In genomic region chrX:119655125-119655524, GRCh38 we compare ENCODE assay signal across 8 cellular contexts. TPM values are rescaled to one million over a fixed set of nuclear protein-coding genes. Genes with fewer than 3 reads are reported as not detected.
DNase-seq lines count a peak whose midpoint lies in the region; ATAC-seq and TF ChIP-seq lines count a peak whose summit lies in the region.

No MANE protein-coding gene starts in this region.

- no peak for TF ChIP-seq CTCF in HEK293 (tag by site-specific recombination; IDR thresholded peaks at IDR 0.05)
- TF ChIP-seq CTCF in fibroblast of pulmonary artery (IDR thresholded peaks at IDR 0.05; ENCODE audit: low read length, missing control alignments) = no peak
- no peak for TF ChIP-seq CTCF in esophagus squamous epithelium (IDR thresholded peaks at IDR 0.05)

- H3K27me3 Mint-ChIP-seq in activated CD8-positive, alpha-beta memory T cell treated with anti-CD3 and anti-CD28 coated beads, Interleukin-2, amount 10 ng/mL, durations not matched to agents 7 days and 5 days = no peaks in the 10 kb centered on the region

- H3K36me3 Mint-ChIP-seq in activated CD8-positive, alpha-beta memory T cell treated with anti-CD3 and anti-CD28 coated beads, Interleukin-2, amount 10 ng/mL, durations not matched to agents 7 days and 5 days = peaks cover 53% of the 10 kb centered on the region

- WGBS in esophagus squamous epithelium, 2 donors = 64 to 84% methylated on average over 3 to 6 of the region's 6 CpGs

- H3K27ac ChIP-seq in HEK293 (ENCODE audit: extremely low read depth, low read depth, low read length) = no peak overlapping the region
- no peak overlapping the region for H3K27ac ChIP-seq in esophagus squamous epithelium

- no peaks in the 10 kb centered on the region for H3K9me3 Mint-ChIP-seq in activated CD8-positive, alpha-beta memory T cell treated with anti-CD3 and anti-CD28 coated beads, Interleukin-2, amount 10 ng/mL, durations not matched to agents 7 days and 5 days (ENCODE audit: low read depth)

- H3K36me3 ChIP-seq in HEK293 (ENCODE audit: control insufficient read depth in 2 of 2, insufficient read depth in 1 of 2, low read length in 2 of 2) = peaks cover 0 to 22% of the 10 kb centered on the region in 2 experiments; a peak in 2 of 3 replicates
- peaks cover 0 to 9% (median 0%) of the 10 kb centered on the region in 3 donors for H3K36me3 ChIP-seq in esophagus squamous epithelium

- peaks cover 33% of the 10 kb centered on the region for H3K4me1 Mint-ChIP-seq in activated CD8-positive, alpha-beta memory T cell treated with anti-CD3 and anti-CD28 coated beads, Interleukin-2, amount 10 ng/mL, durations not matched to agents 7 days and 5 days

- H3K4me1 ChIP-seq in HEK293 (ENCODE audit: control insufficient read depth, insufficient read depth, low read length) (no peaks in the 10 kb centered on the region), esophagus squamous epithelium (no peaks in the 10 kb centered on the region)

- H3K4me3 Mint-ChIP-seq in activated CD8-positive, alpha-beta memory T cell treated with anti-CD3 and anti-CD28 coated beads, Interleukin-2, amount 10 ng/mL, durations not matched to agents 7 days and 5 days = no peak overlapping the region

- CTCF ChIA-PET in HEK293 (lab: Yijun Ruan, JAX) = interaction anchor here (0.6 to 1.7 kb wide), 3 partner anchors 75 to 139 kb away, joined by 3 to 8 read pairs (median 6); no protein-coding TSS in a partner anchor
- CTCF ChIA-PET in activated CD8-positive, alpha-beta memory T cell treated with anti-CD3 and anti-CD28 coated beads, Interleukin-2, amount 10 ng/mL, durations not matched to agents 7 days and 5 days (lab: Charles Lee) = interaction anchor here (2.0 to 2.1 kb wide), 2 partner anchors 38 to 74 kb away, joined by 4 to 7 read pairs; partner anchors contain the start of gene SEPTIN6

- intact Hi-C loops in esophagus squamous epithelium (cut with DNase I) = no loop called here

- peak overlapping the region; percentile 37 for H3K27ac Mint-ChIP-seq in activated CD8-positive, alpha-beta memory T cell treated with anti-CD3 and anti-CD28 coated beads, Interleukin-2, amount 10 ng/mL, durations not matched to agents 7 days and 5 days

- TF ChIP-seq POLR2A in esophagus squamous epithelium (IDR thresholded peaks at IDR 0.05) = no peak

- ATAC-seq in activated CD8-positive, alpha-beta memory T cell treated with anti-CD3 and anti-CD28 coated beads, Interleukin-2, amount 10 ng/mL, durations not matched to agents 7 days and 5 days = peak; percentile 78
- ATAC-seq in GM18907 (IDR thresholded peaks at IDR 0.05; ENCODE audit: unreplicated experiment) = no peak
- no peak for ATAC-seq in HG03045 (IDR thresholded peaks at IDR 0.05; ENCODE audit: unreplicated experiment)

- POLR2A ChIA-PET in HEK293 (lab: Yijun Ruan, JAX) = interaction anchor here (1.5 kb wide), 1 partner anchor 12 kb away, joined by 4 read pairs; no protein-coding TSS in a partner anchor

- H3K4me3 ChIP-seq in HEK293 (ENCODE audit: low read depth, low read length) (no peak overlapping the region), fibroblast of pulmonary artery (replicated peaks; ENCODE audit: low read depth, low read length) (no peak overlapping the region), esophagus squamous epithelium (no peak overlapping the region)

- no peaks in the 10 kb centered on the region for H3K27me3 ChIP-seq in esophagus squamous epithelium

- DNase-seq in activated CD8-positive, alpha-beta memory T cell treated with anti-CD3 and anti-CD28 coated beads, Interleukin-2, amount 10 ng/mL, durations not matched to agents 7 days and 5 days = peak; percentile 43
- DNase-seq in fibroblast of pulmonary artery (ENCODE audit: low read depth) (peak; percentile 96), esophagus squamous epithelium (lab: John Stamatoyannopoulos, UW) (no peak), NCI-H2029 (lab: John Stamatoyannopoulos, UW) (no peak)
- peak; percentile 67 to 79 for DNase-seq in stimulated activated CD4-positive, alpha-beta T cell treated with anti-CD3 and anti-CD28 coated beads, Interleukin-2, amount 100 ng/mL, for 24 hours

- H3K9me3 ChIP-seq in HEK293 (ENCODE audit: control insufficient read depth, insufficient read depth, low read depth, low read length) (no peaks in the 10 kb centered on the region), esophagus squamous epithelium (no peaks in the 10 kb centered on the region)

TF ChIP-seq in HEK293, 187 proteins besides CTCF, POLR2A, EP300 and RAD21:
- TF ChIP-seq EGR2 (tag by site-specific recombination; IDR thresholded peaks at IDR 0.05; ENCODE audit: low read depth) (peak; percentile 98), ZNF214 (tag by site-specific recombination; IDR thresholded peaks at IDR 0.05; ENCODE audit: borderline replicate concordance) (no peak), ZFHX2 (tag by site-specific recombination; conservative IDR thresholded peaks at IDR 0.05) (peak; percentile 95)
TF ChIP-seq in HEK293: peak in this region for 2.

RNA-seq across cellular contexts. Expression of gene SEPTIN6, which starts 37.8 kb away (rescaled TPM):
- total RNA-seq in activated CD8-positive, alpha-beta memory T cell treated with anti-CD3 and anti-CD28 coated beads, Interleukin-2, amount 10 ng/mL, durations not matched to agents 7 days and 5 days = 100 to 1,000 TPM; 236 to 263 TPM
- 10 to 100 TPM in 2 of 4 donors, 1 to 10 TPM in 2; 3.4 to 13.4 (median 8.2) TPM for total RNA-seq in esophagus squamous epithelium

RNA-seq across cellular contexts. Expression of gene NKRF, which starts 48.9 kb away (rescaled TPM):
- 10 to 100 TPM; 16.9 to 22.0 TPM for total RNA-seq in activated CD8-positive, alpha-beta memory T cell treated with anti-CD3 and anti-CD28 coated beads, Interleukin-2, amount 10 ng/mL, durations not matched to agents 7 days and 5 days
- 1 to 10 TPM; 5.5 to 9.0 (median 7.9) TPM for total RNA-seq in esophagus squamous epithelium

Comparison
In these comparisons a context has a peak if more than half of its experiments do, and no peak if none do; other contexts are left out.
1. DNase-seq: peak in activated CD8-positive, alpha-beta memory T cell treated with anti-CD3 and anti-CD28 coated beads, Interleukin-2, amount 10 ng/mL, durations not matched to agents 7 days and 5 days (single experiment), fibroblast of pulmonary artery (single experiment) and stimulated activated CD4-positive, alpha-beta T cell treated with anti-CD3 and anti-CD28 coated beads, Interleukin-2, amount 100 ng/mL, for 24 hours (2 of 2); none in esophagus squamous epithelium (single experiment) and NCI-H2029 (single experiment).
2. RNA of gene SEPTIN6, which starts 37.8 kb away (total RNA-seq): 236 to 263 TPM in activated CD8-positive, alpha-beta memory T cell treated with anti-CD3 and anti-CD28 coated beads, Interleukin-2, amount 10 ng/mL, durations not matched to agents 7 days and 5 days; 3.4 to 13.4 TPM in esophagus squamous epithelium; every median in the first group is over 10 times any median in the second.